15 cellular contexts compared by ENCODE assay signal in the genomic region with DNA sequence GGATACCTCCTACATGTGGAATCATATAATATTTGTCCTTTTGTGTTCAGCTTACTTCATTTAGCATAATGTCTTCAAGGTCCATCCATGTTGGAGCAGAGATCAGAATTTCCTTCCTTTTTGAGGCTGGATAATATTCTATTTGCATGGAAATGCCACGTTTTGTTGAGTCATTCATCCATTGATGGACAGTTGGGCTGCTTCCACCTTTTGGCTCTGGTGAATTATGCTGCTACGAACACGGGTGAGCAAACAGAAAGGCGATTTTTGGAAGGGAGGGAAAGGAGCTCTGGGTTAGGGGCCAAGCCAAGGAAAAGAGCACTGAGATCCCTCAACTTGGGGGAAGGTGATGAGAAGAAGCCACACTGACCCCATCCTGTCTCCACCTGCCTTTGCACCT.
DNase-seq lines count a peak whose midpoint lies in the region; ATAC-seq and TF ChIP-seq lines count a peak whose summit lies in the region.
"Had no signal": no experiment of that assay in that cellular context is flagged by ENCODE, and none has a peak within 500 bp of the region (broad histone marks: within the 10 kb centered on the region; RNA-seq: fewer than 3 reads in every experiment).

No MANE protein-coding gene starts in this region.

- peak overlapping the region in 3 of 5 experiments; percentile 53 to 86 (median 82) for H3K27ac Mint-ChIP-seq in brain
- H3K27ac Mint-ChIP-seq in glutamatergic neuron (ENCODE audit: unreplicated experiment): no peak overlapping the region

- H3K27me3 Mint-ChIP-seq in brain (peaks cover 11% of the 10 kb centered on the region), glutamatergic neuron (ENCODE audit: unreplicated experiment) (peaks cover 5% of the 10 kb centered on the region)

- ATAC-seq in left lobe of liver (no peak), HG03108 (IDR thresholded peaks at IDR 0.05; ENCODE audit: unreplicated experiment) (no peak)

- H3K36me3 Mint-ChIP-seq in brain: no peaks in the 10 kb centered on the region
- H3K36me3 Mint-ChIP-seq in glutamatergic neuron (ENCODE audit: unreplicated experiment): no peaks in the 10 kb centered on the region
- H3K36me3 Mint-ChIP-seq: CD4-positive, CD25-positive, alpha-beta regulatory T cell had no signal

- DNase-seq in NCI-H446 (lab: John Stamatoyannopoulos, UW) (peak; percentile 40 to 57), left lobe of liver (ENCODE audit: low spot score) (peak; percentile 6), glutamatergic neuron (no peak), NCI-H1105 (lab: John Stamatoyannopoulos, UW) (no peak), C1 segment of cervical spinal cord (lab: John Stamatoyannopoulos, UW) (no peak)
- DNase-seq: AML-193; CD4-positive, CD25-positive, alpha-beta regulatory T cell; COR-L47; DMS 273 treated with DMSO at 0.1 percent for 48 hours; DND-41; GM23248; NCI-H1694 treated with DMSO at 0.1 percent for 48 hours; NCI-H526 had no signal

- H3K4me3 Mint-ChIP-seq in brain (peak overlapping the region in 1 of 5 experiments; percentile 36), glutamatergic neuron (ENCODE audit: unreplicated experiment) (no peak overlapping the region)
- H3K4me3 Mint-ChIP-seq: CD4-positive, CD25-positive, alpha-beta regulatory T cell had no signal

- H3K9me3 Mint-ChIP-seq in brain (peaks cover 0 to 16% (median 0%) of the 10 kb centered on the region in 5 experiments), glutamatergic neuron (ENCODE audit: unreplicated experiment) (peaks cover 4% of the 10 kb centered on the region)

- peaks cover 46% of the 10 kb centered on the region for H3K4me1 Mint-ChIP-seq in brain
- H3K4me1 Mint-ChIP-seq in glutamatergic neuron (ENCODE audit: low read depth, unreplicated experiment): no peaks in the 10 kb centered on the region
- H3K4me1 Mint-ChIP-seq: CD4-positive, CD25-positive, alpha-beta regulatory T cell had no signal

- no peak for TF ChIP-seq CTCF in brain (conservative IDR thresholded peaks at IDR 0.05)
- TF ChIP-seq CTCF in glutamatergic neuron (IDR thresholded peaks at IDR 0.05; ENCODE audit: partially characterized antibody, unreplicated experiment): no peak

Comparison
In these comparisons a context has a peak if more than half of its experiments do, and no peak if none do; other contexts are left out.
1. DNase-seq: peak in NCI-H446 (2 of 2) and left lobe of liver (single experiment); none in glutamatergic neuron (single experiment), NCI-H1105 (single experiment) and C1 segment of cervical spinal cord (0 of 14).